ENCODE assay signal across 21 cellular contexts in the genomic region with DNA sequence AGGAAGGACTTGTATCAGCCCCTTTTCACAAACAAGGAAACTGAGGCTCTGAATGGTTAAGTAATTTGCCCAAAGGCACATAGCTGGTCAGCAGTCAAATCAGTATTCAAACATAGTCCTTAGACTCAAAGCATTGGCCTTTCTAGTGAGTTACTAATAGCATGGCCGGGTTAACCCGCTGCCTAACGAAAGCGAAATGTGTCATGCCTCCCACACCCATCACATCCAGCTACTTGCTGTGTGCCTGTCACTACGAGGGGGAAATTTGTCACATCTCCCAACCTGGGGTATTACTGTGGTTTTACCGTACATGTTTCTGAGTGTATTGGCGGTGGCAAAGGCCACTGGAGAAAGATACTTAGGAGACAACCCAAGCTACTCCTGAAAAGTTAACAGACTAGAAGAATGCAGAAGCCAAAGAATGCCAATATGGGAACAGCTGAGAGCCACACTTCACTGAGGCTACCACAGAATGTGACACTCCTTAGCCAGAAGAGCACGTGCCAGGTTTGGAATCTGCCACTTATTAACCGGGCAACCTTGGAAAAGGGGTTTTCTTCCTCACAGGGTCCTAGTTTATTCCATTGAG.
DNase-seq lines count a peak whose midpoint lies in the region; ATAC-seq, FAIRE-seq and TF ChIP-seq lines count a peak whose summit lies in the region.
"Had no signal": no experiment of that assay in that cellular context is flagged by ENCODE, and none has a peak within 500 bp of the region (broad histone marks: within the 10 kb centered on the region; RNA-seq: fewer than 3 reads in every experiment).

No MANE protein-coding gene starts in this region.

- in situ Hi-C loops in GM12878 (cut with MboI), result no loop called here

- H3K4me3 ChIP-seq in GM12878, result no peak overlapping the region
- H3K4me3 ChIP-seq: A549 had no signal

- H2AFZ ChIP-seq in GM12878 (ENCODE audit: control insufficient read depth, low read depth, low read length), result no peak overlapping the region

- POLR2A ChIA-PET in GM12878 (lab: Charles Lee), result no interaction called here

- RAD21 ChIA-PET in GM12878 (lab: Charles Lee; ENCODE audit: unreplicated experiment), result no interaction called here

- no TSS peak for BruUV-seq in GM12878 (replicated peaks; lab: Mats Ljungman, UMichigan)

- H3K9me3 ChIP-seq in GM12878 (replicated peaks; ENCODE audit: control insufficient read depth, insufficient read depth, low read length), result no peaks in the 10 kb centered on the region
- H3K9me3 ChIP-seq: A549 had no signal

- no peaks in the 10 kb centered on the region for H4K20me1 ChIP-seq in GM12878 (ENCODE audit: control insufficient read depth, insufficient read depth)

- ATAC-seq in GM12878, result peak; percentile 66; the same call in 2 of the 3 replicates
- no peak for ATAC-seq in stimulated activated naive B cell treated with anti-CD40 and anti-IgM and Interleukin-4, amounts not matched to agents 10 μg/mL and 1 μg/mL and 100 μg/mL, for 72 hours (replicated peaks)
- ATAC-seq: A549; CD8-positive, alpha-beta T cell; HCT116 had no signal

- H3K36me3 ChIP-seq in GM12878 (ENCODE audit: control insufficient read depth in 2 of 2, insufficient read depth in 2 of 2, low read length in 1 of 2), result no peaks in the 10 kb centered on the region

- intact Hi-C loops in GM12878 (cut with micrococcal nuclease; ENCODE audit: unreplicated experiment), result no loop called here

- H3K27ac Mint-ChIP-seq in stimulated activated naive B cell treated with anti-CD40 and anti-IgM and Interleukin-4, amounts not matched to agents 10 μg/mL and 1 μg/mL and 100 μg/mL, for 72 hours, result no peak overlapping the region
- H3K27ac Mint-ChIP-seq: CD8-positive, alpha-beta T cell; HFFc6 had no signal

- WGBS in GM12878 (ENCODE audit: insufficient coverage, insufficient replicate concordance, low lambda C conversion rate, missing lambda C conversion rate), result 62% methylated on average over 9 of the region's 9 CpGs

- no peaks in the 10 kb centered on the region for H3K4me1 ChIP-seq in GM12878 (ENCODE audit: control insufficient read depth, insufficient read depth, low read length)
- H3K4me1 ChIP-seq: A549 had no signal

- H3K9me3 Mint-ChIP-seq in stimulated activated naive B cell treated with anti-CD40 and anti-IgM and Interleukin-4, amounts not matched to agents 10 μg/mL and 1 μg/mL and 100 μg/mL, for 72 hours, result no peaks in the 10 kb centered on the region
- H3K9me3 Mint-ChIP-seq: CD8-positive, alpha-beta T cell; HFFc6 had no signal

- H3K4me1 Mint-ChIP-seq in stimulated activated naive B cell treated with anti-CD40 and anti-IgM and Interleukin-4, amounts not matched to agents 10 μg/mL and 1 μg/mL and 100 μg/mL, for 72 hours, result no peaks in the 10 kb centered on the region

- SMC1A ChIA-PET in GM12878 (lab: Charles Lee; ENCODE audit: uncharacterized antibody, unreplicated experiment), result no interaction called here

- H3K4me3 Mint-ChIP-seq in stimulated activated naive B cell treated with anti-CD40 and anti-IgM and Interleukin-4, amounts not matched to agents 10 μg/mL and 1 μg/mL and 100 μg/mL, for 72 hours, result no peak overlapping the region
- H3K4me3 Mint-ChIP-seq: CD8-positive, alpha-beta T cell; HFFc6 had no signal

- no peak overlapping the region for H3K27ac ChIP-seq in GM12878 (ENCODE audit: control insufficient read depth, insufficient read depth)
- H3K27ac ChIP-seq: 22Rv1, A549 had no signal

- no peaks in the 10 kb centered on the region for H3K36me3 Mint-ChIP-seq in stimulated activated naive B cell treated with anti-CD40 and anti-IgM and Interleukin-4, amounts not matched to agents 10 μg/mL and 1 μg/mL and 100 μg/mL, for 72 hours
- H3K36me3 Mint-ChIP-seq: CD8-positive, alpha-beta T cell had no signal

- H3K9ac ChIP-seq in GM12878 (ENCODE audit: control insufficient read depth, insufficient read depth, low read length), result no peak overlapping the region

- DNase-seq in NCI-H748 (lab: John Stamatoyannopoulos, UW; ENCODE audit: unreplicated experiment) (peak; percentile 20), NCI-H748 treated with DMSO at 0.1 percent for 48 hours (lab: John Stamatoyannopoulos, UW) (no peak), GM12878 (ENCODE audit: low read depth, low spot score) (no peak), myocyte (ENCODE audit: low read depth) (peak; percentile 94), hepatic stellate cell (ENCODE audit: low spot score) (no peak), inferior parietal cortex (ENCODE audit: extremely low spot score) (no peak)
- DNase-seq in stimulated activated naive B cell treated with anti-CD40 and anti-IgM and Interleukin-4, amounts not matched to agents 10 μg/mL and 1 μg/mL and 100 μg/mL, for 72 hours, result no peak
- no peak for DNase-seq in effector CD8-positive, alpha-beta T cell (lab: John Stamatoyannopoulos, UW)
- DNase-seq: AML-193; Calu3; CD8-positive, alpha-beta T cell; DMS79 treated with DMSO at 0.1 percent for 48 hours; GF-D8; GOT3; H7; HFFc6; IMR-90 had no signal

- CTCF ChIA-PET in GM12878 (lab: Yijun Ruan, JAX), result no interaction called here

- peaks cover 6 to 17% of the 10 kb centered on the region in 2 donors for H3K27me3 Mint-ChIP-seq in stimulated activated naive B cell treated with anti-CD40 and anti-IgM and Interleukin-4, amounts not matched to agents 10 μg/mL and 1 μg/mL and 100 μg/mL, for 72 hours

- TF ChIP-seq RAD21 in GM12878 (IDR thresholded peaks at IDR 0.05; ENCODE audit: insufficient read depth, low read depth, low read length), result no peak

- H3K79me2 ChIP-seq in GM12878 (ENCODE audit: control insufficient read depth, insufficient read depth, low read length), result no peaks in the 10 kb centered on the region

- TF ChIP-seq CTCF in GM12878 (IDR thresholded peaks at IDR 0.05 in 2 of 3, conservative IDR thresholded peaks at IDR 0.05 in 1 of 3; ENCODE audit: control insufficient read depth in 2 of 3, extremely low read depth in 1 of 3, insufficient read depth in 1 of 3, low read depth in 3 of 3, low read length in 3 of 3), result no peak

- FAIRE-seq in GM12878 (lab: Jason Lieb, UNC), result no peak
- FAIRE-seq: A549, HTR-8/SVneo had no signal

- H3K4me2 ChIP-seq in GM12878 (ENCODE audit: control insufficient read depth, insufficient read depth), result no peak overlapping the region
- H3K4me2 ChIP-seq: A549 had no signal

- TF ChIP-seq EP300 in GM12878 (IDR thresholded peaks at IDR 0.05; ENCODE audit: borderline replicate concordance in 1 of 2, control insufficient read depth in 1 of 2, low read depth in 2 of 2, low read length in 2 of 2), result no peak

- TF ChIP-seq POLR2A in GM12878 (IDR thresholded peaks at IDR 0.05; ENCODE audit: low read depth, low read length), result no peak

- H3K27me3 ChIP-seq in GM12878 (replicated peaks in 1 of 2; ENCODE audit: control insufficient read depth in 2 of 2, insufficient read depth in 2 of 2, low read length in 1 of 2), result no peaks in the 10 kb centered on the region

TF ChIP-seq in GM12878, 131 proteins besides CTCF, POLR2A, EP300 and RAD21 (continues in another document):
- TF ChIP-seq ASH2L (IDR thresholded peaks at IDR 0.05; ENCODE audit: borderline replicate concordance, low read depth), result no peak
- no peak for TF ChIP-seq HCFC1 (IDR thresholded peaks at IDR 0.05; ENCODE audit: low read length)
- TF ChIP-seq KAT2A (conservative IDR thresholded peaks at IDR 0.05; ENCODE audit: control insufficient read depth, low read depth, low read length), result no peak
- TF ChIP-seq NFYA (IDR thresholded peaks at IDR 0.05; ENCODE audit: borderline replicate concordance, low read depth, low read length), result no peak
- no peak for TF ChIP-seq HDAC2 (IDR thresholded peaks at IDR 0.05)
- no peak for TF ChIP-seq MYB (IDR thresholded peaks at IDR 0.05; ENCODE audit: borderline replicate concordance, low read depth, low read length)
- TF ChIP-seq RBBP5 (conservative IDR thresholded peaks at IDR 0.05), result no peak
- no peak for TF ChIP-seq REST (IDR thresholded peaks at IDR 0.05; ENCODE audit: low read depth, low read length)
- TF ChIP-seq, protein P1, sequence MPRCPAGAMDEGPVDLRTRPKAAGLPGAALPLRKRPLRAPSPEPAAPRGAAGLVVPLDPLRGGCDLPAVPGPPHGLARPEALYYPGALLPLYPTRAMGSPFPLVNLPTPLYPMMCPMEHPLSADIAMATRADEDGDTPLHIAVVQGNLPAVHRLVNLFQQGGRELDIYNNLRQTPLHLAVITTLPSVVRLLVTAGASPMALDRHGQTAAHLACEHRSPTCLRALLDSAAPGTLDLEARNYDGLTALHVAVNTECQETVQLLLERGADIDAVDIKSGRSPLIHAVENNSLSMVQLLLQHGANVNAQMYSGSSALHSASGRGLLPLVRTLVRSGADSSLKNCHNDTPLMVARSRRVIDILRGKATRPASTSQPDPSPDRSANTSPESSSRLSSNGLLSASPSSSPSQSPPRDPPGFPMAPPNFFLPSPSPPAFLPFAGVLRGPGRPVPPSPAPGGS (IDR thresholded peaks at IDR 0.05; ENCODE audit: borderline replicate concordance, insufficient read depth, low read depth, low read length, poor library complexity, severe bottlenecking), result no peak

Comparison
In these comparisons a context has a peak if more than half of its experiments do, and no peak if none do; other contexts are left out.
1. DNase-seq: peak in NCI-H748 (single experiment) and myocyte (single experiment); none in NCI-H748 treated with DMSO at 0.1 percent for 48 hours (single experiment), GM12878 (single experiment), stimulated activated naive B cell treated with anti-CD40 and anti-IgM and Interleukin-4, amounts not matched to agents 10 μg/mL and 1 μg/mL and 100 μg/mL, for 72 hours (single experiment), hepatic stellate cell (single experiment), effector CD8-positive, alpha-beta T cell (single experiment) and inferior parietal cortex (single experiment).